ENCODE assay signal across 7 cellular contexts in genomic region chr19:480016-480855, GRCh38. TPM values are rescaled to one million over a fixed set of nuclear protein-coding genes. Genes with fewer than 3 reads are reported as not detected.
DNase-seq lines count a peak whose midpoint lies in the region; ATAC-seq and TF ChIP-seq lines count a peak whose summit lies in the region.

No MANE protein-coding gene starts in this region.

- 100% methylated on average over 7 of the region's 36 CpGs for WGBS in H9 (ENCODE audit: extremely low coverage, insufficient read length, low lambda C conversion rate)
- WGBS in hepatocyte (ENCODE audit: low lambda C conversion rate, missing lambda C conversion rate) = 36% methylated on average over 34 of the region's 36 CpGs

- H3K27ac Mint-ChIP-seq in H9 = peak overlapping the region in 1 of 3 experiments; percentile 27; a peak in 1 of 7 replicates

- peaks cover 16 to 24% of the 10 kb centered on the region in 2 experiments for H3K9me3 Mint-ChIP-seq in H9

- H3K18ac ChIP-seq in H9 (ENCODE audit: insufficient read length, low read depth, low read length) = no peak overlapping the region

- TF ChIP-seq CTCF in H9 (conservative IDR thresholded peaks at IDR 0.05) (peak; percentile 78), RWPE1 (conservative IDR thresholded peaks at IDR 0.05; ENCODE audit: low read depth) (no peak), astrocyte of the cerebellum (IDR thresholded peaks at IDR 0.05; ENCODE audit: low read depth, low read length, missing control alignments) (peak; percentile 43), hepatocyte (IDR thresholded peaks at IDR 0.05; ENCODE audit: poor library complexity) (peak; percentile 66)

- H4K8ac ChIP-seq in H9 (replicated peaks; ENCODE audit: insufficient read length, low read depth, low read length) = no peak overlapping the region

- DNase-seq in H9 = peak; percentile 82
- DNase-seq in RWPE1 (ENCODE audit: low spot score) = no peak
- DNase-seq in astrocyte of the cerebellum (ENCODE audit: low read depth) = no peak
- peak; percentile 86 for DNase-seq in hepatocyte (ENCODE audit: low spot score)
- peak; percentile 87 for DNase-seq in sciatic nerve (ENCODE audit: low spot score)

- no peaks in the 10 kb centered on the region for H3K27me3 ChIP-seq in H9 (ENCODE audit: insufficient read depth, low read length)
- no peaks in the 10 kb centered on the region for H3K27me3 ChIP-seq in hepatocyte

- peaks cover 14 to 21% of the 10 kb centered on the region in 2 experiments for H3K4me1 Mint-ChIP-seq in H9

- no peak overlapping the region for H3K14ac ChIP-seq in H9 (ENCODE audit: insufficient read depth, low read length)

- no peaks in the 10 kb centered on the region for H3K23me2 ChIP-seq in H9 (ENCODE audit: insufficient read length, low read depth, low read length, poor library complexity, severe bottlenecking)

- no peak overlapping the region for H2BK20ac ChIP-seq in H9 (ENCODE audit: low read depth, low read length, poor library complexity, severe bottlenecking)

- H3K4me1 ChIP-seq in H9 (ENCODE audit: insufficient read depth, low read length) (no peaks in the 10 kb centered on the region), hepatocyte (ENCODE audit: insufficient read depth) (peaks cover 4% of the 10 kb centered on the region)

- H2AK5ac ChIP-seq in H9 (ENCODE audit: insufficient read length, low read length) = no peak overlapping the region

- in situ Hi-C loops in astrocyte of the cerebellum (cut with HindIII; ENCODE audit: low sequenced_read_pairs) = no loop called here

- H3K79me1 ChIP-seq in H9 (ENCODE audit: insufficient read depth, low read depth, low read length, poor library complexity, severe bottlenecking) = no peaks in the 10 kb centered on the region

- H3K79me2 ChIP-seq in H9 (ENCODE audit: insufficient read depth, low read length) (no peaks in the 10 kb centered on the region), hepatocyte (no peaks in the 10 kb centered on the region)

- no peaks in the 10 kb centered on the region for H3K9me3 ChIP-seq in H9 (ENCODE audit: control insufficient read depth, low read depth, low read length)
- no peaks in the 10 kb centered on the region for H3K9me3 ChIP-seq in hepatocyte (ENCODE audit: low read depth)

- CTCF ChIA-PET in RWPE1 (lab: Yijun Ruan, JAX) = no interaction called here

- H3K56ac ChIP-seq in H9 (ENCODE audit: insufficient read length, low read depth, low read length) = no peak overlapping the region

- no peak overlapping the region for H2BK5ac ChIP-seq in H9 (ENCODE audit: insufficient read length, low read length)

- peaks cover 2 to 10% (median 5%) of the 10 kb centered on the region in 3 experiments; a peak in 5 of 7 replicates for H3K36me3 Mint-ChIP-seq in H9 (ENCODE audit: insufficient read depth in 1 of 3, low read depth in 3 of 3)

- H4K91ac ChIP-seq in H9 (ENCODE audit: insufficient read length, low read depth, low read length) = no peak overlapping the region

- H3K36me3 ChIP-seq in hepatocyte (replicated peaks; ENCODE audit: insufficient read depth, low read depth) = no peaks in the 10 kb centered on the region

- no peak overlapping the region for H2AFZ ChIP-seq in H9 (ENCODE audit: low read length)
- peak overlapping the region; percentile 59 for H2AFZ ChIP-seq in hepatocyte

- H4K20me1 ChIP-seq in H9 (ENCODE audit: control insufficient read depth, insufficient read depth, insufficient read length) (peaks cover 3% of the 10 kb centered on the region), hepatocyte (ENCODE audit: insufficient read depth, poor library complexity, severe bottlenecking) (no peaks in the 10 kb centered on the region)

- no peak overlapping the region for H2BK15ac ChIP-seq in H9 (ENCODE audit: low read depth, low read length)

- H3K9me2 ChIP-seq in hepatocyte (replicated peaks; ENCODE audit: insufficient read depth) = no peaks in the 10 kb centered on the region

- H3K4me3 Mint-ChIP-seq in H9 = peak overlapping the region; percentile 12 to 40; a peak in 3 of 5 replicates

- H3K4me2 ChIP-seq in H9 (ENCODE audit: insufficient read depth, insufficient read length, low read length) (no peak overlapping the region), hepatocyte (peak overlapping the region; percentile 74)

- POLR2A ChIA-PET in RWPE1 (lab: Yijun Ruan, JAX; ENCODE audit: low non-redundant PET) = no interaction called here

- no peak overlapping the region for H3T11ph ChIP-seq in H9 (ENCODE audit: low read length)

- H4K5ac ChIP-seq in H9 (ENCODE audit: insufficient read length, low read depth, low read length) = no peak overlapping the region

- ATAC-seq in sciatic nerve (peak; percentile 93), GM21515 (IDR thresholded peaks at IDR 0.05; ENCODE audit: unreplicated experiment) (no peak), GM21737 (IDR thresholded peaks at IDR 0.05; ENCODE audit: unreplicated experiment) (no peak)

- no peak overlapping the region for H3K27ac ChIP-seq in H9 (ENCODE audit: insufficient read length, low read depth, low read length)
- 0 out of 2 replicates have a peak overlapping the region, but pooled peaks have one; percentile 15 for H3K27ac ChIP-seq in RWPE1
- H3K27ac ChIP-seq in hepatocyte = peak overlapping the region; percentile 30

- no peak overlapping the region for H3K23ac ChIP-seq in H9 (ENCODE audit: insufficient read length, low read depth, low read length)

- H3K4me3 ChIP-seq in astrocyte of the cerebellum (ENCODE audit: low read depth, low read length) = no peak overlapping the region
- no peak overlapping the region for H3K4me3 ChIP-seq in hepatocyte

- no peak overlapping the region for H2BK120ac ChIP-seq in H9 (ENCODE audit: low read depth, low read length, poor library complexity, severe bottlenecking)

- H3K4ac ChIP-seq in H9 (ENCODE audit: low read depth, low read length) = no peak overlapping the region

- no peak overlapping the region for H2BK12ac ChIP-seq in H9 (ENCODE audit: insufficient read length, low read depth, low read length)

- peaks cover 29% of the 10 kb centered on the region for H3K27me3 Mint-ChIP-seq in H9 (ENCODE audit: low read depth)

- intact Hi-C loops in sciatic nerve (cut with DNase I) = no loop called here

- no peak overlapping the region for H3K9ac ChIP-seq in H9 (ENCODE audit: extremely low read depth, insufficient read length, low read length)

RNA-seq across cellular contexts. Expression of gene MADCAM1, which starts 16.1 kb away (rescaled TPM):
- total RNA-seq in H9 (2021) (0.72 and 1.2 TPM in 2 replicates), hepatocyte (1.2 and 4.0 TPM in 2 replicates), sciatic nerve (1.1 TPM)
- 1.8 and 2.9 TPM in 2 replicates for polyA plus RNA-seq in hepatocyte

RNA-seq across cellular contexts. Expression of gene SHC2, which starts 19.4 kb away (rescaled TPM):
- total RNA-seq in H9 (2021) (16.6 and 18.0 TPM in 2 replicates), hepatocyte (50.3 and 50.8 TPM in 2 replicates), sciatic nerve (31.6 TPM)
- 111 and 127 TPM in 2 replicates for polyA plus RNA-seq in hepatocyte

RNA-seq across cellular contexts. Expression of gene TPGS1, which starts 27.1 kb away (rescaled TPM):
- total RNA-seq in H9 (2021) (7.4 and 8.1 TPM in 2 replicates), hepatocyte (35.8 and 44.9 TPM in 2 replicates), sciatic nerve (18.5 TPM)
- 61.0 and 69.0 TPM in 2 replicates for polyA plus RNA-seq in hepatocyte

RNA-seq across cellular contexts. Expression of gene CDC34, which starts 51.3 kb away (rescaled TPM):
- total RNA-seq in H9 (2021) (109 and 112 TPM in 2 replicates), hepatocyte (89.9 and 105 TPM in 2 replicates), sciatic nerve (40.2 TPM)
- 196 and 197 TPM in 2 replicates for polyA plus RNA-seq in hepatocyte

Comparison
In these comparisons a context has a peak if more than half of its experiments do, and no peak if none do; other contexts are left out.
1. DNase-seq: peak in H9 (single experiment), hepatocyte (single experiment) and sciatic nerve (single experiment); none in RWPE1 (single experiment) and astrocyte of the cerebellum (single experiment).